ENCODE assay signal across 26 cellular contexts in the genomic region with DNA sequence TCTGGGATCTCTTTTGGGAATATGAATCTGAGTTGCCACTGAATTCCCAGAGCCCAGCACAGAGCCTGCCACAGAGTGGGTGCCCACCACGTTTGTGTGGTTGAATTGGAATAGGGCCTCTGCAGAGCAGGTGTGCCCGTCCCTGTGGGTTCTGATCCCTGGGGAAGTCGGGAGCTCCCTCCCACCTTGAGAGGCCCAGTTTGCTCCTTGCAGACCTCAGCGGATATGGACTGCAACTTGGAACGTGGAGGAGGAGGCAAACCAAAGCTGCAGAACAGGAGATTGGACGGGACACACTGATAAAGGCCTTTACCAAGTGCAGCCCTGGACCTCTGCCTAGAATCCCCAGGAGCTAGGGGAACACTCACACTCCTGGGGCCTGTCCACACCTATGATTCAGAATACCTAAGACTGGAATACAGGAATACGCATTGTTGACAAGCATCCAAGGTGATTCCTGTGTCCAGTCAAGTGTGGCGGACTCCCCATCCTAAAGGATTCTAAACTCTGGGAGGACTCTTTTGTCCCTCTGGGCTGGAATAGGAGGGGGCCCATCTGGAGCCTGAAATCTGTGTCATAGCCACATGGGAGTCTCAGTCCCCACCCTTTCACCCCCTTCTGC. TPM values are rescaled to one million over a fixed set of nuclear protein-coding genes. Genes with fewer than 3 reads are reported as not detected.
"Had no signal": no experiment of that assay in that cellular context is flagged by ENCODE, and none has a peak within 500 bp of the region (broad histone marks: within the 10 kb centered on the region; RNA-seq: fewer than 3 reads in every experiment).

No MANE protein-coding gene starts in this region.

- H3K9me3 ChIP-seq: esophagus muscularis mucosa, gastrocnemius medialis, heart right ventricle, left ventricle myocardium inferior, neutrophil, right lobe of liver, tibial nerve had no signal

- H3K4me3 ChIP-seq: esophagus muscularis mucosa, gastrocnemius medialis, heart right ventricle, left ventricle myocardium inferior, lung, right lobe of liver, tibial nerve had no signal

- H3K36me3 ChIP-seq: esophagus muscularis mucosa, gastrocnemius medialis, heart right ventricle, left ventricle myocardium inferior, neutrophil, right lobe of liver, tibial nerve had no signal

- H3K4me1 ChIP-seq: esophagus muscularis mucosa, gastrocnemius medialis, heart right ventricle, left ventricle myocardium inferior, right lobe of liver, tibial nerve had no signal

- H3K27ac ChIP-seq: epithelial cell of prostate, esophagus muscularis mucosa, gastrocnemius medialis, heart right ventricle, left ventricle myocardium inferior, neutrophil, right lobe of liver, tibial nerve had no signal

- ATAC-seq: effector memory CD8-positive, alpha-beta T cell; gastrocnemius medialis; naive thymus-derived CD8-positive, alpha-beta T cell; right lobe of liver; stimulated activated effector memory CD8-positive, alpha-beta T cell treated with anti-CD3 and anti-CD28 coated beads, Interleukin-12 subunit alpha, Interleukin-12 subunit beta, amount 100 ng/mL, for 72 hours; stimulated activated naive CD8-positive, alpha-beta T cell treated with anti-CD3 and anti-CD28 coated beads, Interleukin-15, Interleukin-2, amounts not matched to agents 100 U/mL and 50 U/mL, for 24 hours had no signal

- DNase-seq: effector memory CD8-positive, alpha-beta T cell; gastrocnemius medialis; heart right ventricle; hypothalamus; islet precursor cell; left cardiac atrium; left ventricle myocardium inferior; mesendoderm; naive thymus-derived CD8-positive, alpha-beta T cell; right lobe of liver; stimulated activated CD4-positive, alpha-beta T cell treated with anti-CD3 and anti-CD28 coated beads, Interleukin-4, amount 100 ng/mL, for 1 hour; stimulated activated CD8-positive, alpha-beta memory T cell treated with anti-CD3 and anti-CD28 coated beads, Interleukin-4, amount 100 ng/mL, for 48 hours; stimulated activated naive CD8-positive, alpha-beta T cell treated with anti-CD3 and anti-CD28 coated beads, Interleukin-15, Interleukin-2, amounts not matched to agents 100 U/mL and 50 U/mL, for 24 hours had no signal

- H3K27me3 ChIP-seq: right lobe of liver had no signal

RNA-seq across cellular contexts. Expression of gene KRT76, which starts 2.4 kb away (rescaled TPM):
- total RNA-seq: esophagus muscularis mucosa; fibroblast of villous mesenchyme; gastrocnemius medialis; heart right ventricle; left cardiac atrium; left ventricle myocardium inferior; lung; mononuclear cell; naive thymus-derived CD8-positive, alpha-beta T cell; osteoblast; progenitor cell of endocrine pancreas; right lobe of liver; temporal lobe; tibial nerve; ureter had no signal
- polyA plus RNA-seq: heart right ventricle; lung; naive thymus-derived CD8-positive, alpha-beta T cell; neural cell had no signal

RNA-seq across cellular contexts. Expression of gene KRT3, which starts 21.2 kb away (rescaled TPM):
- total RNA-seq: esophagus muscularis mucosa; fibroblast of villous mesenchyme; gastrocnemius medialis; heart right ventricle; left cardiac atrium; left ventricle myocardium inferior; lung; mononuclear cell; naive thymus-derived CD8-positive, alpha-beta T cell; osteoblast; progenitor cell of endocrine pancreas; right lobe of liver; temporal lobe; tibial nerve; ureter had no signal
- polyA plus RNA-seq: heart right ventricle; lung; naive thymus-derived CD8-positive, alpha-beta T cell; neural cell had no signal

RNA-seq across cellular contexts. Expression of gene KRT4, which starts 39.2 kb away (rescaled TPM):
- total RNA-seq: fibroblast of villous mesenchyme; gastrocnemius medialis; heart right ventricle; left cardiac atrium; left ventricle myocardium inferior; mononuclear cell; naive thymus-derived CD8-positive, alpha-beta T cell; osteoblast; right lobe of liver; temporal lobe; tibial nerve had no signal
- polyA plus RNA-seq: naive thymus-derived CD8-positive, alpha-beta T cell; neural cell had no signal

RNA-seq across cellular contexts. Expression of gene KRT79, which starts 59.4 kb away (rescaled TPM):
- total RNA-seq: esophagus muscularis mucosa; fibroblast of villous mesenchyme; gastrocnemius medialis; heart right ventricle; left ventricle myocardium inferior; mononuclear cell; naive thymus-derived CD8-positive, alpha-beta T cell; osteoblast; progenitor cell of endocrine pancreas; right lobe of liver; temporal lobe; ureter had no signal
- polyA plus RNA-seq: naive thymus-derived CD8-positive, alpha-beta T cell; neural cell had no signal
